17 cellular contexts compared by ENCODE assay signal in genomic region chr6:99114769-99115406, GRCh38.
A peak's percentile ranks its signal among the peaks of the same experiment; 100 is the strongest.
DNase-seq lines count a peak whose midpoint lies in the region; ATAC-seq, FAIRE-seq and TF ChIP-seq lines count a peak whose summit lies in the region.
"Had no signal": no experiment of that assay in that cellular context is flagged by ENCODE, and none has a peak within 500 bp of the region (broad histone marks: within the 10 kb centered on the region; RNA-seq: fewer than 3 reads in every experiment).

No MANE protein-coding gene starts in this region.

- 56 to 59% methylated on average over 5 of the region's 5 CpGs for WGBS in pancreas, 2 donors

- no peak overlapping the region for H3K27ac Mint-ChIP-seq in activated CD4-positive, alpha-beta T cell treated with anti-CD3 and anti-CD28 coated beads for 36 hours

- H3K27ac ChIP-seq in pancreas (no peak overlapping the region), left lung (no peak overlapping the region), left ventricle myocardium inferior (replicated peaks) (no peak overlapping the region)
- H3K27ac ChIP-seq: BLaER1 treated with 17β-estradiol and CSF1 and Interleukin-3, amounts not matched to agents 10 nM and 100 nM; SJCRH30 had no signal

- H3K4me3 ChIP-seq in pancreas: no peak overlapping the region
- H3K4me3 ChIP-seq in left lung: no peak overlapping the region
- no peak overlapping the region for H3K4me3 ChIP-seq in left ventricle myocardium inferior
- H3K4me3 ChIP-seq: BLaER1 treated with 17β-estradiol and CSF1 and Interleukin-3, amounts not matched to agents 10 nM and 100 nM; HAP-1; SJCRH30 had no signal

- no peaks in the 10 kb centered on the region for H3K36me3 Mint-ChIP-seq in activated CD4-positive, alpha-beta T cell treated with anti-CD3 and anti-CD28 coated beads for 36 hours (ENCODE audit: low read depth)

- DNase-seq in activated CD4-positive, alpha-beta T cell treated with anti-CD3 and anti-CD28 coated beads for 36 hours: no peak
- DNase-seq in activated CD4-positive, alpha-beta T cell treated with anti-CD3 and anti-CD28 coated beads, Interleukin-2, amount 50 U/mL, for 48 hours: no peak
- DNase-seq in pancreas (peak in 1 of 6 donors; percentile 20), NCI-H187 (lab: John Stamatoyannopoulos, UW) (no peak), left lung (no peak), left ventricle myocardium inferior (no peak)
- DNase-seq: 8988T, Karpas-422, NCI-H1930, NCI-H2171 treated with DMSO at 0.1 percent for 48 hours, NCI-H510A, RPMI8226, SJCRH30 had no signal

- CTCF ChIA-PET in activated CD4-positive, alpha-beta T cell treated with anti-CD3 and anti-CD28 coated beads for 36 hours (lab: Charles Lee): no interaction called here

- H3K4me1 ChIP-seq in pancreas: peaks cover 0 to 4% (median 0%) of the 10 kb centered on the region in 3 donors
- no peaks in the 10 kb centered on the region for H3K4me1 ChIP-seq in left lung
- H3K4me1 ChIP-seq in left ventricle myocardium inferior: peaks cover 6% of the 10 kb centered on the region
- H3K4me1 ChIP-seq: BLaER1 treated with 17β-estradiol and CSF1 and Interleukin-3, amounts not matched to agents 10 nM and 100 nM; HAP-1; SJCRH30 had no signal

- H3K4me3 Mint-ChIP-seq in activated CD4-positive, alpha-beta T cell treated with anti-CD3 and anti-CD28 coated beads for 36 hours: no peak overlapping the region

- H3K27me3 Mint-ChIP-seq in activated CD4-positive, alpha-beta T cell treated with anti-CD3 and anti-CD28 coated beads for 36 hours: peaks cover 26% of the 10 kb centered on the region

- intact Hi-C loops in activated CD4-positive, alpha-beta T cell treated with anti-CD3 and anti-CD28 coated beads for 36 hours (cut with DNase I, micrococcal nuclease): loop anchor here (1.0 to 10.0 kb wide), 3 partner anchors 168 to 350 kb away; partner anchors contain the start of gene FBXL4 (in 1 of the 2)
- intact Hi-C loops in pancreas (cut with DNase I): loop anchor here in 1 of 3 donors (10.0 kb wide), 1 partner anchor 1620 kb away; no protein-coding TSS in a partner anchor
- intact Hi-C loops in left lung (cut with DNase I): no loop called here
- intact Hi-C loops in left ventricle myocardium inferior (cut with micrococcal nuclease): no loop called here

- TF ChIP-seq CTCF in pancreas (IDR thresholded peaks at IDR 0.05): no peak
- TF ChIP-seq CTCF in left lung (IDR thresholded peaks at IDR 0.05): no peak
- TF ChIP-seq CTCF in left ventricle myocardium inferior (IDR thresholded peaks at IDR 0.05; ENCODE audit: borderline replicate concordance): no peak

- no peaks in the 10 kb centered on the region for H3K9me3 ChIP-seq in pancreas
- no peaks in the 10 kb centered on the region for H3K9me3 ChIP-seq in left lung
- no peaks in the 10 kb centered on the region for H3K9me3 ChIP-seq in left ventricle myocardium inferior (replicated peaks)
- H3K9me3 ChIP-seq: BLaER1 treated with 17β-estradiol and CSF1 and Interleukin-3, amounts not matched to agents 10 nM and 100 nM; HAP-1; SJCRH30 had no signal

- peak; percentile 88 for ATAC-seq in activated CD4-positive, alpha-beta T cell treated with anti-CD3 and anti-CD28 coated beads for 36 hours
- peak; percentile 32 for ATAC-seq in GM19395 (IDR thresholded peaks at IDR 0.05; ENCODE audit: unreplicated experiment)
- ATAC-seq in HG03442 (IDR thresholded peaks at IDR 0.05; ENCODE audit: unreplicated experiment): peak; percentile 43
- ATAC-seq in pancreas: peak; percentile 66 to 84 (median 77)
- no peak for ATAC-seq in left lung

- H3K27me3 ChIP-seq in pancreas (no peaks in the 10 kb centered on the region), left lung (peaks cover 0 to 46% of the 10 kb centered on the region in 2 donors), left ventricle myocardium inferior (ENCODE audit: low read depth) (peaks cover 31% of the 10 kb centered on the region)
- H3K27me3 ChIP-seq: BLaER1 treated with 17β-estradiol and CSF1 and Interleukin-3, amounts not matched to agents 10 nM and 100 nM; SJCRH30 had no signal

- H3K36me3 ChIP-seq in pancreas: no peaks in the 10 kb centered on the region
- no peaks in the 10 kb centered on the region for H3K36me3 ChIP-seq in left lung
- no peaks in the 10 kb centered on the region for H3K36me3 ChIP-seq in left ventricle myocardium inferior
- H3K36me3 ChIP-seq: BLaER1 treated with 17β-estradiol and CSF1 and Interleukin-3, amounts not matched to agents 10 nM and 100 nM; HAP-1; SJCRH30 had no signal

- H3K4me1 Mint-ChIP-seq in activated CD4-positive, alpha-beta T cell treated with anti-CD3 and anti-CD28 coated beads for 36 hours: peaks cover 2% of the 10 kb centered on the region

- no peaks in the 10 kb centered on the region for H3K9me3 Mint-ChIP-seq in activated CD4-positive, alpha-beta T cell treated with anti-CD3 and anti-CD28 coated beads for 36 hours (ENCODE audit: low read depth)

- POLR2A ChIA-PET in activated CD4-positive, alpha-beta T cell treated with anti-CD3 and anti-CD28 coated beads for 36 hours (lab: Charles Lee): no interaction called here

- FAIRE-seq in pancreas (lab: Jason Lieb, UNC): no peak

Comparison
In these comparisons a context has a peak if more than half of its experiments do, and no peak if none do; other contexts are left out.
1. intact Hi-C loops: an anchor here in activated CD4-positive, alpha-beta T cell treated with anti-CD3 and anti-CD28 coated beads for 36 hours (1.0 to 10.0 kb wide); none called in left lung and left ventricle myocardium inferior.